In the genomic region with DNA sequence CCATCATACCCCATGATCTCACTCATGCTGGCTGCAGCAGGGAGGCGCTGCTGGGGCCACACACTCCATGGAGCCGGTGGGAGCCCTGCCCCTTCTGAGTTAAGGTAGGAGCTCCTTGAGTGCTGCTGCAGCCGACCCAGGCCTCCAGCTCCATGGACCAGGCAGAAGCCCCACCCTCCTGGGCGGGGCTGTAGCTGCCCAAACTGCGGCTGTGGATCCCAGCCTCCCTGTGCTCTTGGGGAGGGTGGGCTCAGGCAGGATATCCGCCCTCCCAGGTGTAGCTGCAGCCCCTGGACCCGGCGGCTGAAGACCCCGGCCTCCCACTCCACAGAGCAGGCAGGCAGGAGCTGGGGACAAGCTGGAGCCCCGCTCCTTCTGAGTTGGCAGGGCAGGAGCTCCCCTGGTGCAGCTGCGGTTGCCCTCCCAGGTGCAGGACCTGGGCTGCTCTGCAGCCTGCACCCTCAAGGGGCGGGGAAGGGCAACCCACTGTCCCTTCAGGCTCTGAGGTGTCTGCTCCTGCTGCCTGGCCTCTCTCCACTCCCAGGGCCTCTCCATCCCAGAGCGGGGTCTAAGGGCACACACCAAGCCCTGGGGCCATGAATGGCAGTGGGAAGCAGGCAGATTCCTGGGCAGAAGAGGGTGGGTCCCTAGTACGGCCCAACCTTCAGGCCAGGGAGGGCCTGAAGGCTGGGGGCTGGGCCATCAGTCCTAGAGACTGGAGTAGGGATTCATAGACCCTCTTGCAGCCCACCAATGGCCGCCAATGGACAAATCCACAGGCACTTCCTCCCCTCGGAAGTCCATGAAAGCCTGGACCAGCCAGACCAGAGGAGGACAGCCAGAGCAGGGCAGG, we compare ENCODE assay signal across 12 cellular contexts.
"Had no signal": no experiment of that assay in that cellular context is flagged by ENCODE, and none has a peak within 500 bp of the region (broad histone marks: within the 10 kb centered on the region; RNA-seq: fewer than 3 reads in every experiment).

No MANE protein-coding gene starts in this region.

- H3K36me3 ChIP-seq: brain microvascular endothelial cell, right atrium auricular region had no signal

- H3K27me3 ChIP-seq: brain microvascular endothelial cell, right atrium auricular region had no signal

- ATAC-seq: naive thymus-derived CD8-positive, alpha-beta T cell had no signal

- H3K9me3 ChIP-seq: right atrium auricular region had no signal

- H3K4me1 ChIP-seq: right atrium auricular region had no signal

- H3K4me3 ChIP-seq: right atrium auricular region, skin epidermis had no signal

- DNase-seq: activated naive CD8-positive, alpha-beta T cell treated with anti-CD3 and anti-CD28 coated beads, Interleukin-2, amount 10 ng/mL, durations not matched to agents 7 days and 5 days; brain microvascular endothelial cell; effector CD8-positive, alpha-beta T cell; foreskin fibroblast; head of caudate nucleus; naive thymus-derived CD8-positive, alpha-beta T cell; stimulated activated CD4-positive, alpha-beta T cell treated with anti-CD3 and anti-CD28 coated beads, Interleukin-15, amount 100 ng/mL, for 24 hours; stimulated activated CD4-positive, alpha-beta T cell treated with anti-CD3 and anti-CD28 coated beads, Interleukin-4, amount 100 ng/mL, for 1 hour; stimulated activated naive CD4-positive, alpha-beta T cell treated with Interleukin-2 at 50 U/mL for 16 hours; SW 1271 had no signal

- H3K27ac ChIP-seq: brain microvascular endothelial cell, right atrium auricular region, skin epidermis had no signal
